Comparison of ENCODE assay signal across 8 cellular contexts in genomic region chr21:31873696-31874599, GRCh38. TPM values are rescaled to one million over a fixed set of nuclear protein-coding genes. Genes with fewer than 3 reads are reported as not detected.
DNase-seq lines count a peak whose midpoint lies in the region; ATAC-seq, FAIRE-seq and TF ChIP-seq lines count a peak whose summit lies in the region.

No MANE protein-coding gene starts in this region.

- H3K36me3 Mint-ChIP-seq in naive thymus-derived CD8-positive, alpha-beta T cell: no peaks in the 10 kb centered on the region

- DNase-seq in COR-L47 (lab: John Stamatoyannopoulos, UW) (peak; percentile 36), KBM-7 (peak; percentile 65), endothelial cell of umbilical vein (ENCODE audit: low read depth, low spot score) (no peak), thyroid gland (peak; percentile 12 to 22)
- peak; percentile 2 for DNase-seq in activated CD4-positive, CD25-positive, alpha-beta regulatory T cell treated with anti-CD3 and anti-CD28 coated beads, Interleukin-2, amount 50 U/mL, for 16 hours (ENCODE audit: low read depth, low spot score)
- peak in 8 of 10 donors; percentile 5 to 67 (median 44) for DNase-seq in naive thymus-derived CD8-positive, alpha-beta T cell

- H3K9me3 ChIP-seq in endothelial cell of umbilical vein (replicated peaks; ENCODE audit: control insufficient read depth, insufficient read depth, low read length) (no peaks in the 10 kb centered on the region), thyroid gland (no peaks in the 10 kb centered on the region)

- peaks cover 30 to 66% (median 43%) of the 10 kb centered on the region in 5 donors for H3K27me3 Mint-ChIP-seq in naive thymus-derived CD8-positive, alpha-beta T cell

- H3K4me3 ChIP-seq in endothelial cell of umbilical vein (replicated peaks in 1 of 3; ENCODE audit: insufficient read depth in 1 of 3, low read depth in 1 of 3, low read length in 3 of 3): peak overlapping the region in 1 of 3 experiments; percentile 12
- peak overlapping the region in 1 of 3 donors; percentile 52 for H3K4me3 ChIP-seq in thyroid gland (replicated peaks in 1 of 3)

- H3K4me2 ChIP-seq in endothelial cell of umbilical vein (ENCODE audit: insufficient read depth, low read length): no peak overlapping the region

- TF ChIP-seq CTCF in endothelial cell of umbilical vein (IDR thresholded peaks at IDR 0.05; ENCODE audit: extremely low read depth in 1 of 2, insufficient read depth in 1 of 2, low read depth in 1 of 2, low read length in 2 of 2): peak; percentile 21 to 57
- peak in 5 of 6 experiments; percentile 13 to 56 (median 31) for TF ChIP-seq CTCF in thyroid gland (IDR thresholded peaks at IDR 0.05)

- H3K4me3 Mint-ChIP-seq in naive thymus-derived CD8-positive, alpha-beta T cell: peak overlapping the region in 7 of 10 donors; percentile 10 to 81 (median 33)

- intact Hi-C loops in endothelial cell of umbilical vein (cut with micrococcal nuclease) (no loop called here), thyroid gland (cut with DNase I) (loop anchor here (10.0 kb wide), 1 partner anchor 89 kb away; no protein-coding TSS in a partner anchor)

- CTCF ChIA-PET in endothelial cell of umbilical vein (lab: Charles Lee): interaction anchor here (0.7 to 11.5 kb wide), 4 partner anchors 8 to 384 kb away, joined by 3 to 208 read pairs (median 8); no protein-coding TSS in a partner anchor

- H3K27ac Mint-ChIP-seq in naive thymus-derived CD8-positive, alpha-beta T cell: no peak overlapping the region

- WGBS in thyroid gland, 2 donors: 6% methylated on average over 16 to 32 of the region's 77 CpGs

- H3K27ac ChIP-seq in endothelial cell of umbilical vein (ENCODE audit: insufficient read depth, low read depth, low read length): no peak overlapping the region
- no peak overlapping the region for H3K27ac ChIP-seq in thyroid gland

- H3K9me1 ChIP-seq in endothelial cell of umbilical vein (replicated peaks; ENCODE audit: control insufficient read depth, extremely low read depth, insufficient read depth, low read length): no peaks in the 10 kb centered on the region

- POLR2A ChIA-PET in endothelial cell of umbilical vein (lab: Charles Lee): no interaction called here
- POLR2A ChIA-PET in naive thymus-derived CD8-positive, alpha-beta T cell (lab: Charles Lee): interaction anchor here (1.0 to 1.3 kb wide), 4 partner anchors 78 to 101 kb away, joined by 3 to 4 read pairs (median 3); no protein-coding TSS in a partner anchor

- in situ Hi-C loops in KBM-7 (cut with MboI; ENCODE audit: low pct_unique_long_range_greater_than_20kb, low sequenced_read_pairs): loop anchor here (25.0 kb wide), 1 partner anchor 388 kb away; no protein-coding TSS in a partner anchor

- dilution Hi-C loops in endothelial cell of umbilical vein (cut with MboI; ENCODE audit: extremely low pct_ligation_motif_present, low sequenced_read_pairs): no loop called here

- peaks cover 8% of the 10 kb centered on the region for H3K4me1 ChIP-seq in endothelial cell of umbilical vein (ENCODE audit: control insufficient read depth, extremely low read depth, insufficient read depth, low read length)
- H3K4me1 ChIP-seq in thyroid gland: peaks cover 13 to 19% of the 10 kb centered on the region in 2 donors

- FAIRE-seq in endothelial cell of umbilical vein (lab: Jason Lieb, UNC): no peak

- no peaks in the 10 kb centered on the region for H3K9me3 Mint-ChIP-seq in naive thymus-derived CD8-positive, alpha-beta T cell

- H2AFZ ChIP-seq in endothelial cell of umbilical vein (ENCODE audit: low read depth, low read length): no peak overlapping the region

- H3K36me3 ChIP-seq in endothelial cell of umbilical vein (ENCODE audit: control insufficient read depth in 2 of 2, extremely low read depth in 1 of 2, insufficient read depth in 2 of 2, low read length in 2 of 2): no peaks in the 10 kb centered on the region
- H3K36me3 ChIP-seq in thyroid gland: no peaks in the 10 kb centered on the region

- no TSS peak for BruUV-seq in endothelial cell of umbilical vein (replicated peaks; lab: Mats Ljungman, UMichigan)

- H3K79me2 ChIP-seq in endothelial cell of umbilical vein (ENCODE audit: control insufficient read depth, insufficient read depth, low read length): no peaks in the 10 kb centered on the region

- no peaks in the 10 kb centered on the region for H4K20me1 ChIP-seq in endothelial cell of umbilical vein (replicated peaks; ENCODE audit: control insufficient read depth, extremely low read depth, insufficient read depth, low read length)

- H3K27me3 ChIP-seq in endothelial cell of umbilical vein (ENCODE audit: control insufficient read depth in 2 of 2, insufficient read depth in 2 of 2, low read length in 2 of 2): peaks cover 27 to 44% of the 10 kb centered on the region in 2 experiments
- no peaks in the 10 kb centered on the region for H3K27me3 ChIP-seq in thyroid gland

- H3K4me1 Mint-ChIP-seq in naive thymus-derived CD8-positive, alpha-beta T cell: peaks cover 7 to 13% (median 9%) of the 10 kb centered on the region in 4 donors

- no peak for TF ChIP-seq POLR2A in endothelial cell of umbilical vein (IDR thresholded peaks at IDR 0.05; ENCODE audit: low read depth, low read length)
- TF ChIP-seq POLR2A in thyroid gland (IDR thresholded peaks at IDR 0.05): no peak

- H3K9ac ChIP-seq in endothelial cell of umbilical vein (replicated peaks; ENCODE audit: extremely low read depth, insufficient read depth, low read length): no peak overlapping the region

- ATAC-seq in naive thymus-derived CD8-positive, alpha-beta T cell: peak; percentile 69 to 74
- ATAC-seq in GM19463 (IDR thresholded peaks at IDR 0.05; ENCODE audit: unreplicated experiment): no peak
- ATAC-seq in HG02870 (IDR thresholded peaks at IDR 0.05; ENCODE audit: unreplicated experiment): no peak

TF ChIP-seq in endothelial cell of umbilical vein, 7 proteins besides CTCF, POLR2A, EP300 and RAD21:
- TF ChIP-seq EZH2 (IDR thresholded peaks at IDR 0.05; ENCODE audit: borderline replicate concordance, low read depth, low read length, severe bottlenecking): peak; percentile 44
- TF ChIP-seq MYC (IDR thresholded peaks at IDR 0.05; ENCODE audit: low read depth, low read length): no peak

RNA-seq across cellular contexts. Expression of gene HUNK, which starts 1.1 kb away (rescaled TPM):
- total RNA-seq in endothelial cell of umbilical vein (not detected in 2 replicates), thyroid gland (1 to 10 TPM in 1 of 4 donors, under 1 TPM in 3; 0.22 to 1.2 (median 0.36) TPM)
- polyA plus RNA-seq in endothelial cell of umbilical vein: not detected in 2 replicates
- polyA plus RNA-seq in endothelial cell of umbilical vein (2011; cell fraction: cytosol; rRNA removed): 0.01 and 0.13 TPM in 2 replicates
- not detected in 2 replicates for polyA plus RNA-seq in endothelial cell of umbilical vein (2011; cell fraction: nucleus; rRNA removed)
- polyA plus RNA-seq in endothelial cell of umbilical vein (2012): 0.01 TPM in 1 of 2 replicates, not detected in the other
- polyA minus RNA-seq in endothelial cell of umbilical vein: not detected in 2 replicates
- polyA minus RNA-seq in endothelial cell of umbilical vein (2011; cell fraction: cytosol; rRNA and poly(A)+ RNA removed): not detected
- polyA minus RNA-seq in endothelial cell of umbilical vein (2011; cell fraction: nucleus; rRNA and poly(A)+ RNA removed): not detected in 2 replicates
- total RNA-seq in naive thymus-derived CD8-positive, alpha-beta T cell: under 1 TPM; 0.23 to 0.74 TPM
- under 1 TPM in 1 of 3 donors, not detected in 2; 0.05 TPM for polyA plus RNA-seq in naive thymus-derived CD8-positive, alpha-beta T cell

Comparison
In these comparisons a context has a peak if more than half of its experiments do, and no peak if none do; other contexts are left out.
1. ATAC-seq: peak in naive thymus-derived CD8-positive, alpha-beta T cell (2 of 2); none in GM19463 (single experiment) and HG02870 (single experiment).